12 cellular contexts compared by ENCODE assay signal in genomic region chr7:5868928-5869341, GRCh38. TPM values are rescaled to one million over a fixed set of nuclear protein-coding genes. Genes with fewer than 3 reads are reported as not detected.
DNase-seq lines count a peak whose midpoint lies in the region; ATAC-seq and TF ChIP-seq lines count a peak whose summit lies in the region.
"Not testable (repeated sequence)": the region's sequence is repeated elsewhere in the genome, so short reads cannot be mapped to it uniquely, and the experiment has no call there.
"Had no signal": no experiment of that assay in that cellular context is flagged by ENCODE, and none has a peak within 500 bp of the region (broad histone marks: within the 10 kb centered on the region; RNA-seq: fewer than 3 reads in every experiment).

No MANE protein-coding gene starts in this region.

- H2AFZ ChIP-seq in PC-3 (ENCODE audit: low read length): not testable (repeated sequence)

- H2AK5ac ChIP-seq in mesendoderm (ENCODE audit: low read length): not testable (repeated sequence)

- H2BK120ac ChIP-seq in mesendoderm (ENCODE audit: low read depth, low read length): not testable (repeated sequence)

- POLR2A ChIA-PET in PC-3 (lab: Charles Lee; ENCODE audit: unreplicated experiment): not testable (repeated sequence)

- CTCF ChIA-PET in PC-3 (lab: Charles Lee): interaction anchor here (1.7 kb wide), 1 partner anchor 12 kb away, joined by 4 read pairs; no protein-coding TSS in a partner anchor
- CTCF ChIA-PET in activated naive CD4-positive, alpha-beta T cell treated with anti-CD3 and anti-CD28 coated beads, Interleukin-2, amount 10 ng/mL, durations not matched to agents 7 days and 5 days (lab: Charles Lee): interaction anchor here (1.2 kb wide), 1 partner anchor 158 kb away, joined by 3 read pairs; no protein-coding TSS in a partner anchor

- not testable (repeated sequence) for H3K4ac ChIP-seq in mesendoderm (ENCODE audit: low read depth, low read length)

- H3K36me3 ChIP-seq in PC-3 (ENCODE audit: low read depth, low read length); mesendoderm (ENCODE audit: control insufficient read depth, insufficient read depth, low read length): not testable (repeated sequence)

- not testable (repeated sequence) for H4K5ac ChIP-seq in mesendoderm (ENCODE audit: low read length)

- H3K4me3 ChIP-seq in PC-3 (ENCODE audit: low read length); epithelial cell of esophagus (ENCODE audit: low read length); mesendoderm (ENCODE audit: low read length): not testable (repeated sequence)

- H3K27ac Mint-ChIP-seq in activated naive CD4-positive, alpha-beta T cell treated with anti-CD3 and anti-CD28 coated beads, Interleukin-2, amount 10 ng/mL, durations not matched to agents 7 days and 5 days: peak overlapping the region; percentile 45

- TF ChIP-seq CTCF in PC-3 (conservative IDR thresholded peaks at IDR 0.05; ENCODE audit: low read depth, low read length); epithelial cell of esophagus (IDR thresholded peaks at IDR 0.05; ENCODE audit: insufficient read depth, low read depth, low read length, missing control alignments): not testable (repeated sequence)

- not testable (repeated sequence) for H3K4me1 Mint-ChIP-seq in activated naive CD4-positive, alpha-beta T cell treated with anti-CD3 and anti-CD28 coated beads, Interleukin-2, amount 10 ng/mL, durations not matched to agents 7 days and 5 days

- WGBS in mesendoderm (ENCODE audit: extremely low coverage, insufficient coverage, low lambda C conversion rate): no CpG with 5 or more reads among the region's 6 CpGs

- H3K9me3 ChIP-seq in PC-3 (ENCODE audit: low read length): not testable (repeated sequence)

- not testable (repeated sequence) for H3K9me3 Mint-ChIP-seq in activated naive CD4-positive, alpha-beta T cell treated with anti-CD3 and anti-CD28 coated beads, Interleukin-2, amount 10 ng/mL, durations not matched to agents 7 days and 5 days

- not testable (repeated sequence) for H3K9me2 ChIP-seq in PC-3 (replicated peaks; ENCODE audit: low read length)

- not testable (repeated sequence) for H2BK5ac ChIP-seq in mesendoderm (ENCODE audit: low read length)

- H4K20me1 ChIP-seq in PC-3 (ENCODE audit: low read length): not testable (repeated sequence)

- not testable (repeated sequence) for H3K27me3 ChIP-seq in PC-3 (ENCODE audit: low read length); mesendoderm (ENCODE audit: insufficient read depth, low read length, poor library complexity)

- DNase-seq in ACHN (peak; percentile 24), HT-29 (ENCODE audit: low spot score) (peak; percentile 9), PC-3 (peak; percentile 19), epithelial cell of esophagus (ENCODE audit: low read depth) (peak; percentile 2), kidney glomerular epithelial cell (lab: John Stamatoyannopoulos, UW) (peak; percentile 7), mesendoderm (peak; percentile 39), renal cortical epithelial cell (ENCODE audit: low read depth) (peak; percentile 65)
- not testable (repeated sequence) for DNase-seq in activated naive CD4-positive, alpha-beta T cell treated with anti-CD3 and anti-CD28 coated beads, Interleukin-2, amount 10 ng/mL, durations not matched to agents 7 days and 5 days

- peaks cover 15% of the 10 kb centered on the region for H3K27me3 Mint-ChIP-seq in activated naive CD4-positive, alpha-beta T cell treated with anti-CD3 and anti-CD28 coated beads, Interleukin-2, amount 10 ng/mL, durations not matched to agents 7 days and 5 days

- not testable (repeated sequence) for BruUV-seq in PC-3 (replicated peaks; lab: Mats Ljungman, UMichigan)

- not testable (repeated sequence) for H3K18ac ChIP-seq in mesendoderm (ENCODE audit: low read length)

- H3K27ac ChIP-seq in PC-3 (ENCODE audit: low read length); mesendoderm (ENCODE audit: low read depth, low read length): not testable (repeated sequence)

- not testable (repeated sequence) for H2BK15ac ChIP-seq in mesendoderm (replicated peaks; ENCODE audit: low read depth)

- not testable (repeated sequence) for H3K4me3 Mint-ChIP-seq in activated naive CD4-positive, alpha-beta T cell treated with anti-CD3 and anti-CD28 coated beads, Interleukin-2, amount 10 ng/mL, durations not matched to agents 7 days and 5 days

- H3K56ac ChIP-seq in mesendoderm (ENCODE audit: low read length): not testable (repeated sequence)

- in situ Hi-C loops in ACHN (cut with HindIII; ENCODE audit: low pct_ligation_motif_present, low pct_unique_long_range_greater_than_20kb, low sequenced_read_pairs): not testable (repeated sequence)

- H3F3A ChIP-seq in PC-3 (ENCODE audit: low read length, unreplicated experiment): not testable (repeated sequence)

- not testable (repeated sequence) for H4K8ac ChIP-seq in mesendoderm (ENCODE audit: low read depth, low read length)

- not testable (repeated sequence) for H3K23ac ChIP-seq in mesendoderm (ENCODE audit: low read length)

- ATAC-seq in PC-3: peak; percentile 40; the same call in 1 of the 2 replicates

- not testable (repeated sequence) for H3K79me2 ChIP-seq in PC-3 (ENCODE audit: low read length); mesendoderm (ENCODE audit: control insufficient read depth, insufficient read depth, low read length)

- H3K4me2 ChIP-seq in PC-3 (ENCODE audit: low read length); mesendoderm (ENCODE audit: low read length): not testable (repeated sequence)

- H3K9ac ChIP-seq in PC-3 (ENCODE audit: low read length); mesendoderm (ENCODE audit: low read length): not testable (repeated sequence)

- not testable (repeated sequence) for H3K36me3 Mint-ChIP-seq in activated naive CD4-positive, alpha-beta T cell treated with anti-CD3 and anti-CD28 coated beads, Interleukin-2, amount 10 ng/mL, durations not matched to agents 7 days and 5 days

- intact Hi-C loops in PC-3 (cut with micrococcal nuclease): not testable (repeated sequence)

- not testable (repeated sequence) for H3K79me1 ChIP-seq in mesendoderm (ENCODE audit: low read length)

- not testable (repeated sequence) for H3K4me1 ChIP-seq in PC-3 (ENCODE audit: insufficient read depth, low read length); mesendoderm (ENCODE audit: control insufficient read depth, low read depth, low read length)

RNA-seq across cellular contexts. Expression of gene OCM, which starts 11.7 kb away (rescaled TPM):
- total RNA-seq in HT-29 (2014; rRNA removed; shearing (Covaris generic)): not detected in 2 replicates
- total RNA-seq in PC-3 (2014; rRNA removed) (not detected in 2 replicates), renal cortical epithelial cell (not detected in 2 replicates)
- 0.08 TPM for polyA plus RNA-seq in mesendoderm (2013, experiment 1 of 2)
- polyA plus RNA-seq in mesendoderm (2013, experiment 2 of 2): not detected
- total RNA-seq: H4, Right ventricle myocardium superior, RPMI7951, SK-MEL-5 had no signal

RNA-seq across cellular contexts. Expression of gene CCZ1, which starts 29.6 kb away (rescaled TPM):
- total RNA-seq in HT-29 (2014; rRNA removed; shearing (Covaris generic)): 50.2 and 55.0 TPM in 2 replicates
- 40.8 and 56.2 TPM in 2 replicates for total RNA-seq in PC-3 (2014; rRNA removed)
- 130 TPM for polyA plus RNA-seq in mesendoderm (2013, experiment 1 of 2)
- polyA plus RNA-seq in mesendoderm (2013, experiment 2 of 2): 129 TPM
- 41.9 and 46.5 TPM in 2 replicates for total RNA-seq in renal cortical epithelial cell
